ENCODE assay signal across 12 cellular contexts in the genomic region with DNA sequence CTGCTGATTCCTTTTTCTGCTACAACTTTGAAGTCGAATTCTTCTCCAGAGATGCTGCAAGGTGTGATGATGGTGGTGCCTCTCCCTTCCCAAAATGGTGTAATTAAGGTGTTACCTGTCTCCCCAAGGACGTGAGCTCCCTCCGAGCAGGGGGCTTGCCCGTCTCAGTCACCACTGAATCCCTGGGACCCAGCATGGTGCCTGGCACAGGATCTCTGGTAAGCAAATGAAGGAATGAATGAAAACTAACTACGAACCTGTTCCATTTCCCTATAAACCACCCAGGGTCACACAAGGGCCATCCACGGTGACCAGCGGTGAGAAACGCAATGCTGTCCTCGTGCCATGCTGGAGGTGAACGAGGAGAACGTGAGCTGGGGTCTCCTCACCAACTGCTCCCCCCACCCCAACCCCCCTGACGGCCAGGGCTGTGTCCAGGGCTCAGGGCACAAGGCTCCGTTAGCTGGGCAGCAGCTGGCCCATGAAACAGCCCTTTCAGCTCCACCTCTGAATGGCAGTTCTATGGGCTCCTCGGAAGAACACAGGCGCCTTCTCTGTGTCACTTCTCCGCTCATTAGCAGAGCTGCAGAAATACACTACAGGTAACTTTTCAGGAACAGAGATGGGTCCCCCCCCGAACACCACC.
DNase-seq lines count a peak whose midpoint lies in the region; ATAC-seq lines count a peak whose summit lies in the region.
"Had no signal": no experiment of that assay in that cellular context is flagged by ENCODE, and none has a peak within 500 bp of the region (broad histone marks: within the 10 kb centered on the region; RNA-seq: fewer than 3 reads in every experiment).

No MANE protein-coding gene starts in this region.

- no peak for ATAC-seq in HG02610 (IDR thresholded peaks at IDR 0.05; ENCODE audit: unreplicated experiment)
- ATAC-seq: GM23338 had no signal

- peak overlapping the region; percentile 87 for H3K27ac ChIP-seq in caudate nucleus (ENCODE audit: low read depth, low read length)
- H3K27ac ChIP-seq: PC-9 had no signal

- DNase-seq in C1 segment of cervical spinal cord (lab: John Stamatoyannopoulos, UW) (peak in 9 of 14 donors; percentile 14 to 47 (median 34)), caudate nucleus (lab: John Stamatoyannopoulos, UW) (peak in 18 of 61 donors; percentile 9 to 67 (median 28)), medulla oblongata (ENCODE audit: extremely low spot score) (peak; percentile 82), superior temporal gyrus (ENCODE audit: extremely low spot score) (peak; percentile 56), NCI-H226 (no peak), NCI-H1048 (lab: John Stamatoyannopoulos, UW) (no peak)
- DNase-seq: AML-193, KBM-7, NCI-H146, PC-9 had no signal

Comparison
In these comparisons a context has a peak if more than half of its experiments do, and no peak if none do; other contexts are left out.
1. DNase-seq: peak in C1 segment of cervical spinal cord (9 of 14), medulla oblongata (single experiment) and superior temporal gyrus (single experiment); none in NCI-H226 (single experiment) and NCI-H1048 (single experiment).